Comparison of ENCODE assay signal across 12 cellular contexts in the genomic region with DNA sequence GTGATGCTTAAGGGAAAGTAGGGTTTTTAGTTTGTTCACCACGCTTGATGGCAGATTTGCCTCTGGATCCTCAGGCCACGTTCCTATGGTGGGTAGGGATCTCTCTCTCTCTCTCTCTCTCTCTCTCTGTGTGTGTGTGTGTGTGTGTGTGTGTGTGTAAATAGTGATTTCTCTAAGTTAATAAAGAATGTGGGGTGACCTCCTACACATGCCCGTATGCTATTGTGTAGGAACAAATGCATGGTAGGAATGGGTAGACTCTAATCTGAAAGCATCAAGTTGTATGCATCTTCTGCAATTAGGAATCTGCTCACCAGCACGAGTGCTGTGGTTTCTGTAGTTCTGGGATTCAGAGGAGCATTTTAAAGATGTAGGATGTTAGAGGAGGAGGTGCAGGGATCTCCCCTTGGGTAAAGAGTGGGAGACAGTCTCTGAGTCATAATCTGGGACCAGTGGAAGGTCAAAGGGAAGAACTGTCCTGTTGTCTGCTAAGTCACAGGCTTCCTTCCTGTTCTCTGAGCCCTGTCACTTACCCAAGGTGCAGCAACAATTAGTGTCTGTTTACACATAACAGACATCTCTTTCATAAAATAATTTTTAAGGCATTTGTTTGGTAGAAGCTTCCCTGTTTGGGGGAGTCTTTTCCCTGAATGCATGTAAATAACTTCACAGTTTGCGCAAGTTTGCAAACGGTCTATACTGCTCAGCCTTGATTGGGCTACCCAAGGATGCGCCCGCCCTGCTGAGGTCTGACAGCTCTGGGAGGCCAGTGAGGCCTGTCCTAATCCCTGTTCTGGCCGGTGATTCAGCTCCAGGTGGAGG.
A peak's percentile ranks its signal among the peaks of the same experiment; 100 is the strongest.
DNase-seq lines count a peak whose midpoint lies in the region; TF ChIP-seq lines count a peak whose summit lies in the region.
"Had no signal": no experiment of that assay in that cellular context is flagged by ENCODE, and none has a peak within 500 bp of the region (broad histone marks: within the 10 kb centered on the region; RNA-seq: fewer than 3 reads in every experiment).

No MANE protein-coding gene starts in this region.

- peaks cover 55% of the 10 kb centered on the region for H3K4me1 ChIP-seq in hepatocyte (ENCODE audit: insufficient read depth)

- peak overlapping the region; percentile 73 for H3K27ac ChIP-seq in hepatocyte
- peak overlapping the region; percentile 8 for H3K27ac ChIP-seq in substantia nigra (ENCODE audit: low read depth, low read length, poor library complexity, severe bottlenecking)

- no peaks in the 10 kb centered on the region for H3K9me2 ChIP-seq in hepatocyte (replicated peaks; ENCODE audit: insufficient read depth)

- 73% methylated on average over 9 of the region's 9 CpGs for WGBS in hepatocyte (ENCODE audit: low lambda C conversion rate, missing lambda C conversion rate)

- H3K4me2 ChIP-seq in hepatocyte: peak overlapping the region; percentile 21

- H3K36me3 ChIP-seq in hepatocyte (replicated peaks; ENCODE audit: insufficient read depth, low read depth): no peaks in the 10 kb centered on the region

- H3K9me3 Mint-ChIP-seq in activated CD4-positive, alpha-beta T cell treated with anti-CD3 and anti-CD28 coated beads, Interleukin-2, amount 10 ng/mL, durations not matched to agents 24 days and 14 days: no peaks in the 10 kb centered on the region
- H3K9me3 Mint-ChIP-seq: activated CD4-positive, alpha-beta memory T cell treated with anti-CD3 and anti-CD28 coated beads, Interleukin-2, amount 10 ng/mL, durations not matched to agents 7 days and 5 days had no signal

- peaks cover 78% of the 10 kb centered on the region for H3K79me2 ChIP-seq in hepatocyte

- no peaks in the 10 kb centered on the region for H3K36me3 Mint-ChIP-seq in activated CD4-positive, alpha-beta T cell treated with anti-CD3 and anti-CD28 coated beads, Interleukin-2, amount 10 ng/mL, durations not matched to agents 24 days and 14 days (ENCODE audit: low read depth)

- no peak overlapping the region for H2AFZ ChIP-seq in hepatocyte

- no peak for DNase-seq in activated CD4-positive, alpha-beta T cell treated with anti-CD3 and anti-CD28 coated beads, Interleukin-2, amount 10 ng/mL, durations not matched to agents 24 days and 14 days
- DNase-seq in activated CD4-positive, alpha-beta T cell treated with anti-CD3 and anti-CD28 coated beads for 1 hour: no peak
- DNase-seq in SKM-1 treated with dmso at 0.1 percent for 144 hours (lab: John Stamatoyannopoulos, UW; ENCODE audit: unreplicated experiment): peak; percentile 31
- peak; percentile 63 for DNase-seq in hepatocyte (ENCODE audit: low spot score)
- no peak for DNase-seq in substantia nigra (lab: John Stamatoyannopoulos, UW)
- no peak for DNase-seq in OCI-M1 (lab: John Stamatoyannopoulos, UW)
- no peak for DNase-seq in NCI-H524 treated with DMSO at 0.1 percent for 48 hours (lab: John Stamatoyannopoulos, UW)
- DNase-seq in NCI-H1436 treated with DMSO at 0.1 percent for 48 hours (lab: John Stamatoyannopoulos, UW): no peak
- DNase-seq: activated CD4-positive, alpha-beta memory T cell treated with anti-CD3 and anti-CD28 coated beads, Interleukin-2, amount 10 ng/mL, durations not matched to agents 7 days and 5 days; amygdala; NCI-H2081 treated with DMSO at 0.1 percent for 48 hours; SHP77 treated with DMSO at 0.1 percent for 48 hours had no signal

- H3K27me3 Mint-ChIP-seq in activated CD4-positive, alpha-beta T cell treated with anti-CD3 and anti-CD28 coated beads, Interleukin-2, amount 10 ng/mL, durations not matched to agents 24 days and 14 days: no peaks in the 10 kb centered on the region

- peak overlapping the region; percentile 18 for H3K4me3 Mint-ChIP-seq in activated CD4-positive, alpha-beta T cell treated with anti-CD3 and anti-CD28 coated beads, Interleukin-2, amount 10 ng/mL, durations not matched to agents 24 days and 14 days
- H3K4me3 Mint-ChIP-seq: activated CD4-positive, alpha-beta memory T cell treated with anti-CD3 and anti-CD28 coated beads, Interleukin-2, amount 10 ng/mL, durations not matched to agents 7 days and 5 days had no signal

- no peak for TF ChIP-seq CTCF in hepatocyte (IDR thresholded peaks at IDR 0.05; ENCODE audit: poor library complexity)

- no peak overlapping the region for H3K27ac Mint-ChIP-seq in activated CD4-positive, alpha-beta T cell treated with anti-CD3 and anti-CD28 coated beads, Interleukin-2, amount 10 ng/mL, durations not matched to agents 24 days and 14 days
- H3K27ac Mint-ChIP-seq: activated CD4-positive, alpha-beta memory T cell treated with anti-CD3 and anti-CD28 coated beads, Interleukin-2, amount 10 ng/mL, durations not matched to agents 7 days and 5 days had no signal

- H3K9me3 ChIP-seq in hepatocyte (ENCODE audit: low read depth): no peaks in the 10 kb centered on the region

- H3K4me1 Mint-ChIP-seq in activated CD4-positive, alpha-beta T cell treated with anti-CD3 and anti-CD28 coated beads, Interleukin-2, amount 10 ng/mL, durations not matched to agents 24 days and 14 days: peaks cover 33% of the 10 kb centered on the region

- H4K20me1 ChIP-seq in hepatocyte (ENCODE audit: insufficient read depth, poor library complexity, severe bottlenecking): no peaks in the 10 kb centered on the region

- no peak overlapping the region for H3K4me3 ChIP-seq in hepatocyte

- no peaks in the 10 kb centered on the region for H3K27me3 ChIP-seq in hepatocyte

- intact Hi-C loops in activated CD4-positive, alpha-beta T cell treated with anti-CD3 and anti-CD28 coated beads, Interleukin-2, amount 10 ng/mL, durations not matched to agents 24 days and 14 days (cut with micrococcal nuclease): loop anchor here (5.0 kb wide), 1 partner anchor 136 kb away; no protein-coding TSS in a partner anchor

Comparison
In these comparisons a context has a peak if more than half of its experiments do, and no peak if none do; other contexts are left out.
1. DNase-seq: peak in SKM-1 treated with dmso at 0.1 percent for 144 hours (single experiment) and hepatocyte (single experiment); none in activated CD4-positive, alpha-beta T cell treated with anti-CD3 and anti-CD28 coated beads, Interleukin-2, amount 10 ng/mL, durations not matched to agents 24 days and 14 days (single experiment), activated CD4-positive, alpha-beta T cell treated with anti-CD3 and anti-CD28 coated beads for 1 hour (single experiment), substantia nigra (0 of 49), OCI-M1 (single experiment), NCI-H524 treated with DMSO at 0.1 percent for 48 hours (single experiment) and NCI-H1436 treated with DMSO at 0.1 percent for 48 hours (single experiment).